ENCODE assay signal across 15 cellular contexts in the genomic region with DNA sequence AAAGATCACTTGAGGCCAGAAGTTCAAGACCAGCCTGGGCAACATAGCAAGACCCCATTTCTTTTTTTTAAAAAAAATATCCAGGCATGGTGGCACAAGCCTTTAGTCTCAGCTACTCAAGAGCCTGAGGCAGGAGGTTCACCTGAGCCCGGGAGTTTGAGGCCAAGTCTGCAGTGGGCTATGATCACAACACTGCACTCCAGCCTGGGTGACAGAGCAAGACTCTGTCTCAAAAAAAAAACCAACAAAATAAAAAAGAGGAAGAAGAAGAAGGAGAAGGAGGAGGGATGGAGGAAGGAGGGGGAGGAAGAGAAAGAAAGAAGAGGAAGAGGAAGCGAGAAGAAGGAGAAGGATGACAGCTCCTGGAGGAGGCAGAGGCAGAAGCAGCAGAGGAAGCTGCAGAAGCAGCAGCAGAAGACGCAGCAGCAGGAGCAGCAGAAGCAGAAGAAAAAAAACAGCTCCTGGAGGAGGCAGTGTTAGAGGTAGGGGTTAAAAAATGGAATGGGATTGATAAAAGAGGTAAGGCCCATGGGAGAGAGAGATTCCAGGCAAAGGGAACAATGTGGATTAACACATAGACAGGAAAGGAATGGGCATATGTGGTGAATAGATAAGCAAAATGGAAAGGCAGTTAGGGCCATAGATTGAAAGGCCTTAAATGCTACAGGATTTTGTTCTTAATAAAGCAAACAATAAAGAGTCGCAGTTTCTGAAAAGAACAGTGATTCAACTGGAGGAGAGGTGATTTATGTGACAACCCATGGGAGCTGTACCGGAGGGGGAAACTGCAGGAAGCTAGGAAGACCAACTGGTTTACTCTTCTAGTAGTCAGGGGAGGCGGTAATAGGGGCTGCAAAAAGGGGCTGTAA. TPM values are rescaled to one million over a fixed set of nuclear protein-coding genes. Genes with fewer than 3 reads are reported as not detected.
DNase-seq lines count a peak whose midpoint lies in the region; ATAC-seq, FAIRE-seq and TF ChIP-seq lines count a peak whose summit lies in the region.
"Had no signal": no experiment of that assay in that cellular context is flagged by ENCODE, and none has a peak within 500 bp of the region (broad histone marks: within the 10 kb centered on the region; RNA-seq: fewer than 3 reads in every experiment).

No MANE protein-coding gene starts in this region.

- H3K4me2 ChIP-seq in OCI-LY3 (ENCODE audit: low read length) (peak overlapping the region; percentile 38), endothelial cell of umbilical vein (ENCODE audit: insufficient read depth, low read length) (peak overlapping the region; percentile 69)

- peaks cover 37% of the 10 kb centered on the region for H3K79me2 ChIP-seq in OCI-LY3 (ENCODE audit: low read length)
- H3K79me2 ChIP-seq in endothelial cell of umbilical vein (ENCODE audit: control insufficient read depth, insufficient read depth, low read length) = peaks cover 36% of the 10 kb centered on the region

- dilution Hi-C loops in endothelial cell of umbilical vein (cut with MboI; ENCODE audit: extremely low pct_ligation_motif_present, low sequenced_read_pairs) = no loop called here

- TF ChIP-seq CTCF in OCI-LY3 (IDR thresholded peaks at IDR 0.05; ENCODE audit: low read depth, low read length) (no peak), endothelial cell of umbilical vein (IDR thresholded peaks at IDR 0.05; ENCODE audit: extremely low read depth in 1 of 2, insufficient read depth in 1 of 2, low read depth in 1 of 2, low read length in 2 of 2) (no peak), neutrophil (IDR thresholded peaks at IDR 0.05) (no peak)

- H2AFZ ChIP-seq in OCI-LY3 (ENCODE audit: low read depth, low read length) = no peak overlapping the region
- H2AFZ ChIP-seq in endothelial cell of umbilical vein (ENCODE audit: low read depth, low read length) = no peak overlapping the region

- intact Hi-C loops in endothelial cell of umbilical vein (cut with micrococcal nuclease) = loop anchor here (1.0 kb wide), 3 partner anchors 11 to 96 kb away; a partner anchor contains a TSS
- intact Hi-C loops in activated T-helper 2 cell treated with anti-CD3 and anti-CD28 coated beads, Interferon-gamma antibody, Interleukin-2, Interleukin-4, amounts not matched to agents 10 μg/mL and 5 μg/mL and 100 μg/mL, durations not matched to agents 14 hours and 24 hours and 36 hours (cut with micrococcal nuclease) = no loop called here

- H4K20me1 ChIP-seq in OCI-LY3 (ENCODE audit: insufficient read depth, low read length) (peaks cover 13% of the 10 kb centered on the region), endothelial cell of umbilical vein (replicated peaks; ENCODE audit: control insufficient read depth, extremely low read depth, insufficient read depth, low read length) (no peaks in the 10 kb centered on the region)

- H3K27ac ChIP-seq in OCI-LY3 (ENCODE audit: low read length) (peak overlapping the region; percentile 42), endothelial cell of umbilical vein (ENCODE audit: insufficient read depth, low read depth, low read length) (peak overlapping the region; percentile 63), neutrophil (peak overlapping the region; percentile 98)
- H3K27ac ChIP-seq: foreskin keratinocyte, RWPE1, testis, VCaP had no signal

- no TSS peak for BruUV-seq in endothelial cell of umbilical vein (replicated peaks; lab: Mats Ljungman, UMichigan)

- no peak overlapping the region for H3K27ac Mint-ChIP-seq in activated T-helper 2 cell treated with anti-CD3 and anti-CD28 coated beads, Interferon-gamma antibody, Interleukin-2, Interleukin-4, amounts not matched to agents 10 μg/mL and 5 μg/mL and 100 μg/mL, durations not matched to agents 14 hours and 24 hours and 36 hours
- H3K27ac Mint-ChIP-seq: dendritic cell treated with granulocyte-macrophage colony-stimulating factor and Interleukin-4, amounts not matched to agents 40 ng/mL and 50 ng/mL, for 4 days had no signal

- no peaks in the 10 kb centered on the region for H3K9me3 Mint-ChIP-seq in activated T-helper 2 cell treated with anti-CD3 and anti-CD28 coated beads, Interferon-gamma antibody, Interleukin-2, Interleukin-4, amounts not matched to agents 10 μg/mL and 5 μg/mL and 100 μg/mL, durations not matched to agents 14 hours and 24 hours and 36 hours
- H3K9me3 Mint-ChIP-seq: dendritic cell treated with granulocyte-macrophage colony-stimulating factor and Interleukin-4, amounts not matched to agents 40 ng/mL and 50 ng/mL, for 4 days had no signal

- H3K27me3 Mint-ChIP-seq in activated T-helper 2 cell treated with anti-CD3 and anti-CD28 coated beads, Interferon-gamma antibody, Interleukin-2, Interleukin-4, amounts not matched to agents 10 μg/mL and 5 μg/mL and 100 μg/mL, durations not matched to agents 14 hours and 24 hours and 36 hours (ENCODE audit: low read depth) = no peaks in the 10 kb centered on the region
- H3K27me3 Mint-ChIP-seq: dendritic cell treated with granulocyte-macrophage colony-stimulating factor and Interleukin-4, amounts not matched to agents 40 ng/mL and 50 ng/mL, for 4 days had no signal

- DNase-seq in HEK293T (ENCODE audit: extremely low spot score) = no peak
- peak; percentile 96 for DNase-seq in endothelial cell of umbilical vein (ENCODE audit: low read depth, low spot score)
- no peak for DNase-seq in activated T-helper 2 cell treated with anti-CD3 and anti-CD28 coated beads, Interferon-gamma antibody, Interleukin-2, Interleukin-4, amounts not matched to agents 10 μg/mL and 5 μg/mL and 100 μg/mL, durations not matched to agents 14 hours and 24 hours and 36 hours (ENCODE audit: low spot score)
- no peak for DNase-seq in anterior cingulate cortex (lab: John Stamatoyannopoulos, UW)
- no peak for DNase-seq in iPS-NIHi11 (ENCODE audit: low spot score)
- DNase-seq: foreskin keratinocyte, islet precursor cell, NCI-H446, testis had no signal

- no peaks in the 10 kb centered on the region for H3K36me3 Mint-ChIP-seq in activated T-helper 2 cell treated with anti-CD3 and anti-CD28 coated beads, Interferon-gamma antibody, Interleukin-2, Interleukin-4, amounts not matched to agents 10 μg/mL and 5 μg/mL and 100 μg/mL, durations not matched to agents 14 hours and 24 hours and 36 hours (ENCODE audit: low read depth)

- H3K9me3 ChIP-seq in OCI-LY3 (ENCODE audit: insufficient read depth, low read length) = no peaks in the 10 kb centered on the region
- H3K9me3 ChIP-seq in endothelial cell of umbilical vein (replicated peaks; ENCODE audit: control insufficient read depth, insufficient read depth, low read length) = no peaks in the 10 kb centered on the region
- no peaks in the 10 kb centered on the region for H3K9me3 ChIP-seq in neutrophil
- H3K9me3 ChIP-seq: testis had no signal

- no peaks in the 10 kb centered on the region for H3K36me3 ChIP-seq in OCI-LY3 (replicated peaks; ENCODE audit: low read depth, low read length)
- no peaks in the 10 kb centered on the region for H3K36me3 ChIP-seq in endothelial cell of umbilical vein (ENCODE audit: control insufficient read depth in 2 of 2, extremely low read depth in 1 of 2, insufficient read depth in 2 of 2, low read length in 2 of 2)
- peaks cover 8% of the 10 kb centered on the region for H3K36me3 ChIP-seq in neutrophil

- no peaks in the 10 kb centered on the region for H3K27me3 ChIP-seq in OCI-LY3 (ENCODE audit: low read depth, low read length)
- H3K27me3 ChIP-seq in endothelial cell of umbilical vein (ENCODE audit: control insufficient read depth in 2 of 2, insufficient read depth in 2 of 2, low read length in 2 of 2) = no peaks in the 10 kb centered on the region
- no peaks in the 10 kb centered on the region for H3K27me3 ChIP-seq in neutrophil
- H3K27me3 ChIP-seq: foreskin keratinocyte, testis had no signal

- CTCF ChIA-PET in HEK293T (lab: Yijun Ruan, JAX) = no interaction called here
- CTCF ChIA-PET in endothelial cell of umbilical vein (lab: Charles Lee) = interaction anchor here (1.0 to 5.1 kb wide), 8 partner anchors 11 to 931 kb away, joined by 3 to 38 read pairs (median 6); a partner anchor contains a TSS

- H3K9ac ChIP-seq in OCI-LY3 (ENCODE audit: low read length) (no peak overlapping the region), endothelial cell of umbilical vein (replicated peaks; ENCODE audit: extremely low read depth, insufficient read depth, low read length) (peak overlapping the region; percentile 20)

- POLR2A ChIA-PET in HEK293T (lab: Yijun Ruan, JAX) (interaction anchor here (1.7 kb wide), 1 partner anchor 12 kb away, joined by 7 read pairs; a partner anchor contains a TSS), endothelial cell of umbilical vein (lab: Charles Lee) (interaction anchor here (0.5 to 1.7 kb wide), 3 partner anchors 12 to 45 kb away, joined by 3 to 6 read pairs (median 5); a partner anchor contains a TSS)

- 0 out of 2 replicates have a peak overlapping the region, but pooled peaks have one; percentile 7 for H3K4me3 ChIP-seq in OCI-LY3 (ENCODE audit: low read length)
- no peak overlapping the region for H3K4me3 ChIP-seq in endothelial cell of umbilical vein (replicated peaks in 1 of 3; ENCODE audit: insufficient read depth in 1 of 3, low read depth in 1 of 3, low read length in 3 of 3)
- H3K4me3 ChIP-seq in neutrophil (ENCODE audit: low read depth in 1 of 2, low read length in 1 of 2) = peak overlapping the region; percentile 61 to 71
- H3K4me3 ChIP-seq: testis had no signal

- H3K9me1 ChIP-seq in endothelial cell of umbilical vein (replicated peaks; ENCODE audit: control insufficient read depth, extremely low read depth, insufficient read depth, low read length) = no peaks in the 10 kb centered on the region

- H3K4me1 ChIP-seq in OCI-LY3 (ENCODE audit: low read length) (peaks cover 30% of the 10 kb centered on the region), endothelial cell of umbilical vein (ENCODE audit: control insufficient read depth, extremely low read depth, insufficient read depth, low read length) (peaks cover 51% of the 10 kb centered on the region), neutrophil (ENCODE audit: control insufficient read depth in 1 of 2, insufficient read depth in 1 of 2, low read depth in 1 of 2, low read length in 1 of 2) (peaks cover 64 to 68% of the 10 kb centered on the region in 2 experiments)
- H3K4me1 ChIP-seq: foreskin keratinocyte, testis had no signal

- peak; percentile 82 for FAIRE-seq in endothelial cell of umbilical vein (lab: Jason Lieb, UNC)

- no peaks in the 10 kb centered on the region for H3K4me1 Mint-ChIP-seq in activated T-helper 2 cell treated with anti-CD3 and anti-CD28 coated beads, Interferon-gamma antibody, Interleukin-2, Interleukin-4, amounts not matched to agents 10 μg/mL and 5 μg/mL and 100 μg/mL, durations not matched to agents 14 hours and 24 hours and 36 hours (ENCODE audit: low read depth)

- no peak for ATAC-seq in activated CD4-positive, CD25-positive, alpha-beta regulatory T cell treated with anti-CD3 and anti-CD28 coated beads, Interleukin-2, amount 50 U/mL, for 24 hours
- ATAC-seq: foreskin keratinocyte had no signal

- TF ChIP-seq POLR2A in endothelial cell of umbilical vein (IDR thresholded peaks at IDR 0.05; ENCODE audit: low read depth, low read length) = peak; percentile 73

- H3K4me3 Mint-ChIP-seq in activated T-helper 2 cell treated with anti-CD3 and anti-CD28 coated beads, Interferon-gamma antibody, Interleukin-2, Interleukin-4, amounts not matched to agents 10 μg/mL and 5 μg/mL and 100 μg/mL, durations not matched to agents 14 hours and 24 hours and 36 hours (ENCODE audit: low read depth) = no peak overlapping the region
- H3K4me3 Mint-ChIP-seq: dendritic cell treated with granulocyte-macrophage colony-stimulating factor and Interleukin-4, amounts not matched to agents 40 ng/mL and 50 ng/mL, for 4 days had no signal

RNA-seq across cellular contexts. Expression of a gene that starts 10.9 kb away (rescaled TPM):
- 149 and 170 TPM in 2 replicates for total RNA-seq in endothelial cell of umbilical vein
- 265 and 277 TPM in 2 replicates for polyA plus RNA-seq in endothelial cell of umbilical vein
- 205 and 236 TPM in 2 replicates for polyA plus RNA-seq in endothelial cell of umbilical vein (2011; cell fraction: cytosol; rRNA removed)
- 104 and 123 TPM in 2 replicates for polyA plus RNA-seq in endothelial cell of umbilical vein (2011; cell fraction: nucleus; rRNA removed)
- 187 and 209 TPM in 2 replicates for polyA plus RNA-seq in endothelial cell of umbilical vein (2012)
- 189 TPM in 2 replicates for polyA minus RNA-seq in endothelial cell of umbilical vein
- polyA minus RNA-seq in endothelial cell of umbilical vein (2011; cell fraction: cytosol; rRNA and poly(A)+ RNA removed) = 20.6 TPM
- polyA minus RNA-seq in endothelial cell of umbilical vein (2011; cell fraction: nucleus; rRNA and poly(A)+ RNA removed) = 69.7 and 81.6 TPM in 2 replicates
- 23.5 and 27.5 TPM in 2 replicates for total RNA-seq in activated T-helper 2 cell treated with anti-CD3 and anti-CD28 coated beads, Interferon-gamma antibody, Interleukin-2, Interleukin-4, amounts not matched to agents 10 μg/mL and 5 μg/mL and 100 μg/mL, durations not matched to agents 14 hours and 24 hours and 36 hours

RNA-seq across cellular contexts. Expression of a gene that starts 12.2 kb away (rescaled TPM):
- total RNA-seq in endothelial cell of umbilical vein = 8.5 and 9.2 TPM in 2 replicates
- 3.5 and 4.5 TPM in 2 replicates for polyA plus RNA-seq in endothelial cell of umbilical vein
- 6.4 and 6.8 TPM in 2 replicates for polyA plus RNA-seq in endothelial cell of umbilical vein (2011; cell fraction: cytosol; rRNA removed)
- polyA plus RNA-seq in endothelial cell of umbilical vein (2011; cell fraction: nucleus; rRNA removed) = 4.7 and 5.0 TPM in 2 replicates
- 7.7 and 11.7 TPM in 2 replicates for polyA plus RNA-seq in endothelial cell of umbilical vein (2012)
- polyA minus RNA-seq in endothelial cell of umbilical vein = 7.2 and 8.6 TPM in 2 replicates
- polyA minus RNA-seq in endothelial cell of umbilical vein (2011; cell fraction: cytosol; rRNA and poly(A)+ RNA removed) = 15.7 TPM
- 2.5 and 4.1 TPM in 2 replicates for polyA minus RNA-seq in endothelial cell of umbilical vein (2011; cell fraction: nucleus; rRNA and poly(A)+ RNA removed)
- 17.8 and 18.2 TPM in 2 replicates for total RNA-seq in activated T-helper 2 cell treated with anti-CD3 and anti-CD28 coated beads, Interferon-gamma antibody, Interleukin-2, Interleukin-4, amounts not matched to agents 10 μg/mL and 5 μg/mL and 100 μg/mL, durations not matched to agents 14 hours and 24 hours and 36 hours

Comparison
In these comparisons a context has a peak if more than half of its experiments do, and no peak if none do; other contexts are left out.
1. H3K27ac ChIP-seq: peak in every context shown above with its lines; median percentile 98 in neutrophil; 63 in endothelial cell of umbilical vein; 42 in OCI-LY3.
2. H3K4me3 ChIP-seq: peak in OCI-LY3 (single experiment) and neutrophil (2 of 2); none in endothelial cell of umbilical vein (0 of 3).